Comparison of ENCODE assay signal across 1 cellular context in genomic region chr5:172833691-172834569, GRCh38.
A peak's percentile ranks its signal among the peaks of the same experiment; 100 is the strongest.
TF ChIP-seq lines count a peak whose summit lies in the region.

ERGIC1 (plus strand) TSS chr5:172834251; CDS start chr5:172834414, 163 bp downstream.

TF ChIP-seq in HepG2, 621 proteins besides CTCF, POLR2A, EP300 and RAD21 (continued from another document and continues in another):
- peak; percentile 61; the same call in 1 of the 2 replicates for TF ChIP-seq HNF1B (CRISPR knock-in tag; IDR thresholded peaks at IDR 0.05)
- 0 out of 2 replicates have a peak, but pooled peaks have one; percentile 17 for TF ChIP-seq ZNF589 (CRISPR knock-in tag; conservative IDR thresholded peaks at IDR 0.05)
- 0 out of 2 replicates have a peak, but pooled peaks have one; percentile 45 for TF ChIP-seq ZNF430 (CRISPR knock-in tag; IDR thresholded peaks at IDR 0.05)
- peak; percentile 57; the same call in 1 of the 2 replicates for TF ChIP-seq ZMYM3 (CRISPR knock-in tag; IDR thresholded peaks at IDR 0.05)
- peak; percentile 30 for TF ChIP-seq ASH2L (IDR thresholded peaks at IDR 0.05; ENCODE audit: insufficient read length, low read depth, low read length)
- no peak for TF ChIP-seq SOX6 (IDR thresholded peaks at IDR 0.05)
- TF ChIP-seq SOX6 (CRISPR knock-in tag; IDR thresholded peaks at IDR 0.05): 0 out of 2 replicates have a peak, but pooled peaks have one; percentile 30
- TF ChIP-seq ZNF503 (CRISPR knock-in tag; IDR thresholded peaks at IDR 0.05): 0 out of 2 replicates have a peak, but pooled peaks have one; percentile 42
- TF ChIP-seq TFE3 (CRISPR knock-in tag; IDR thresholded peaks at IDR 0.05): 0 out of 2 replicates have a peak, but pooled peaks have one; percentile 4
- peak; percentile 60; the same call in 1 of the 2 replicates for TF ChIP-seq KLF12 (CRISPR knock-in tag; IDR thresholded peaks at IDR 0.05; ENCODE audit: borderline replicate concordance)
- no peak for TF ChIP-seq SCMH1 (CRISPR knock-in tag; IDR thresholded peaks at IDR 0.05; ENCODE audit: borderline replicate concordance)
- no peak for TF ChIP-seq ZNF883 (CRISPR knock-in tag; IDR thresholded peaks at IDR 0.05; ENCODE audit: not compliant biosample characterization)
- TF ChIP-seq ZNF770 (CRISPR knock-in tag; IDR thresholded peaks at IDR 0.05): peak; percentile 46; the same call in 1 of the 2 replicates
- peak; percentile 37; the same call in 1 of the 2 replicates for TF ChIP-seq ZNF792 (CRISPR knock-in tag; IDR thresholded peaks at IDR 0.05)
- peak; percentile 35; the same call in 1 of the 2 replicates for TF ChIP-seq PHF8 (CRISPR knock-in tag; IDR thresholded peaks at IDR 0.05)
- TF ChIP-seq HOXA9 (CRISPR knock-in tag; IDR thresholded peaks at IDR 0.05; ENCODE audit: borderline replicate concordance): 0 out of 2 replicates have a peak, but pooled peaks have one; percentile 1
- TF ChIP-seq ZHX1 (CRISPR knock-in tag; IDR thresholded peaks at IDR 0.05; ENCODE audit: low read depth): peak; percentile 59; the same call in 1 of the 2 replicates
- TF ChIP-seq ARHGAP35 (CRISPR knock-in tag; IDR thresholded peaks at IDR 0.05; ENCODE audit: borderline replicate concordance): peak; percentile 29; the same call in 1 of the 2 replicates
- 0 out of 2 replicates have a peak, but pooled peaks have one; percentile 72 for TF ChIP-seq ZNF816 (CRISPR knock-in tag; IDR thresholded peaks at IDR 0.05; ENCODE audit: borderline replicate concordance)
- TF ChIP-seq JDP2 (CRISPR knock-in tag; IDR thresholded peaks at IDR 0.05; ENCODE audit: borderline replicate concordance): no peak
- TF ChIP-seq ARNT2 (CRISPR knock-in tag; IDR thresholded peaks at IDR 0.05; ENCODE audit: low read depth): peak; percentile 25; the same call in 1 of the 2 replicates
- peak; percentile 53 for TF ChIP-seq ZNF687 (CRISPR knock-in tag; IDR thresholded peaks at IDR 0.05)
- 0 out of 2 replicates have a peak, but pooled peaks have one; percentile 23 for TF ChIP-seq ZBTB20 (CRISPR knock-in tag; IDR thresholded peaks at IDR 0.05; ENCODE audit: borderline replicate concordance, low read depth)
- no peak for TF ChIP-seq ZNF34 (CRISPR knock-in tag; IDR thresholded peaks at IDR 0.05; ENCODE audit: borderline replicate concordance)
- TF ChIP-seq ZNF510 (CRISPR knock-in tag; IDR thresholded peaks at IDR 0.05; ENCODE audit: low read depth): 0 out of 2 replicates have a peak, but pooled peaks have one; percentile 38
- 0 out of 2 replicates have a peak, but pooled peaks have one; percentile 6 for TF ChIP-seq KDM2A (CRISPR knock-in tag; IDR thresholded peaks at IDR 0.05; ENCODE audit: borderline replicate concordance, low read depth)
- TF ChIP-seq ZNF337 (CRISPR knock-in tag; IDR thresholded peaks at IDR 0.05; ENCODE audit: borderline replicate concordance, low read depth): no peak
- peak; percentile 16 for TF ChIP-seq HNRNPLL (IDR thresholded peaks at IDR 0.05; ENCODE audit: low read depth, low read length, poor library complexity, severe bottlenecking)
- TF ChIP-seq ELF1 (CRISPR knock-in tag; IDR thresholded peaks at IDR 0.05): peak; percentile 54
- TF ChIP-seq HOXA3 (CRISPR knock-in tag; IDR thresholded peaks at IDR 0.05): peak; percentile 57; the same call in 1 of the 2 replicates
- TF ChIP-seq SOX13 (IDR thresholded peaks at IDR 0.05): no peak; the same call in 1 of the 2 replicates
- TF ChIP-seq SOX13 (CRISPR knock-in tag; conservative IDR thresholded peaks at IDR 0.05 in 1 of 2, IDR thresholded peaks at IDR 0.05 in 1 of 2): 0 out of 4 replicates have a peak, but pooled peaks of 1 of the 2 experiments have one; percentile 8
- TF ChIP-seq POGK (CRISPR knock-in tag; conservative IDR thresholded peaks at IDR 0.05): 0 out of 2 replicates have a peak, but pooled peaks have one; percentile 30
- peak; percentile 54; the same call in 1 of the 2 replicates for TF ChIP-seq IRF2 (CRISPR knock-in tag; IDR thresholded peaks at IDR 0.05)
- peak; percentile 65; the same call in 1 of the 2 replicates for TF ChIP-seq TFAP4 (IDR thresholded peaks at IDR 0.05; ENCODE audit: borderline replicate concordance, low read depth)
- peak; percentile 62; the same call in 1 of the 2 replicates for TF ChIP-seq ARNTL (CRISPR knock-in tag; IDR thresholded peaks at IDR 0.05)
- TF ChIP-seq GMEB1 (CRISPR knock-in tag; IDR thresholded peaks at IDR 0.05; ENCODE audit: borderline replicate concordance): peak; percentile 13; the same call in 1 of the 2 replicates
- TF ChIP-seq ZNF256 (CRISPR knock-in tag; conservative IDR thresholded peaks at IDR 0.05): no peak
- TF ChIP-seq MYC (CRISPR knock-in tag; IDR thresholded peaks at IDR 0.05; ENCODE audit: borderline replicate concordance): peak; percentile 45
